21 cellular contexts compared by ENCODE assay signal in the genomic region with DNA sequence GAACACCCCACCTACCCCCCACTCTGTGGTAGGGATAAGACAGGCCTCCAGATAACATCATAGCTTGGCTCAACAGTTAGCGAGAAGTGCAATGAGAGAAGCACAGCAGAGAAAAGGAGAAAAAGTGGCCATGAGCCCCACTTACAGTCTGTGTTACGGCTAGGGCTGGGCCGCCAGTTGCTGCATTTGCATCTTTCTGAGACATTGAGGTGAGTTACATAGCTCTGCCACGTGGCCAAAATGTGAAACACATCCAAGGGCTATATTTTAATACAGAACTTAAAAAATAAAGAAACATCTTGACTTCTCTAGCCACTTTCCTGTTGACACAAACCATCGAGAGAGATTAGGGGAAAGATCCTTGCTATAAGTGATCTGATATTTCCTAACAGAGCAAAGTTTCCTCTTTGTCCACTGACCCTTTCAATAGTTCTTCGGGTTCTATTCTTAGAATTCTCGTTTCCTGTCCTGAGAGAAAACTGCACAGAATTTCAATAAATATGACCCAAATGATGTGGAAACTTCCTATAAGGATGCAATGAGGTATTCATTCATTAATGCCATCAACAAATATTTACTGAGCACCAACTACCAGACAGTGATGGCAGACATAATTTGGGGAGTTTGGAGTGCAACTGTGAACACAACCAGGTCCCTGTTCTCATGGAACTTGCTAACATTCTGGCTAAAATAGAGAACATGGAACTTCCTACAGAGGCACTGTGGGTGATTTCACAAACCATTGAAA. TPM values are rescaled to one million over a fixed set of nuclear protein-coding genes. Genes with fewer than 3 reads are reported as not detected.
A peak's percentile ranks its signal among the peaks of the same experiment; 100 is the strongest.
DNase-seq lines count a peak whose midpoint lies in the region; ATAC-seq and TF ChIP-seq lines count a peak whose summit lies in the region.
"Had no signal": no experiment of that assay in that cellular context is flagged by ENCODE, and none has a peak within 500 bp of the region (broad histone marks: within the 10 kb centered on the region; RNA-seq: fewer than 3 reads in every experiment).

No MANE protein-coding gene starts in this region.

- no peak overlapping the region; the same call in 1 of the 2 replicates for H2AFZ ChIP-seq in MM.1S (ENCODE audit: low read length)
- H2AFZ ChIP-seq: GM23248 had no signal

- H3F3A ChIP-seq in MM.1S (ENCODE audit: insufficient read depth, low read length): peaks cover 26% of the 10 kb centered on the region

- peak overlapping the region; percentile 16; the same call in 1 of the 2 replicates for H3K4me3 ChIP-seq in MM.1S (ENCODE audit: low read length)
- H3K4me3 ChIP-seq: cardiac muscle cell, GM23248, right atrium auricular region, stomach had no signal

- no peak for ATAC-seq in HG03097 (IDR thresholded peaks at IDR 0.05; ENCODE audit: low FRiP score, unreplicated experiment)
- ATAC-seq: Right ventricle myocardium inferior had no signal

- intact Hi-C loops in activated T-helper 1 cell treated with anti-CD3 and anti-CD28 coated beads, Interleukin-12 subunit alpha, Interleukin-12 subunit beta, Interleukin-2, Interleukin-4 antibody, amounts not matched to agents 30 ng/mL and 10 ng/mL and 1 ng/mL, durations not matched to agents 14 hours and 24 hours and 36 hours (cut with micrococcal nuclease): no loop called here

- H3K9me3 Mint-ChIP-seq in activated T-helper 1 cell treated with anti-CD3 and anti-CD28 coated beads, Interleukin-12 subunit alpha, Interleukin-12 subunit beta, Interleukin-2, Interleukin-4 antibody, amounts not matched to agents 30 ng/mL and 10 ng/mL and 1 ng/mL, durations not matched to agents 14 hours and 24 hours and 36 hours: no peaks in the 10 kb centered on the region
- H3K9me3 Mint-ChIP-seq: activated T-helper 2 cell treated with anti-CD3 and anti-CD28 coated beads, Interferon-gamma antibody, Interleukin-2, Interleukin-4, amounts not matched to agents 10 μg/mL and 5 μg/mL and 100 μg/mL, durations not matched to agents 14 hours and 24 hours and 36 hours; T-helper 1 cell treated with Interleukin-12 subunit alpha and Interleukin-12 subunit beta and Interleukin-4 antibody, amounts not matched to agents 30 μg/mL and 1 μg/mL, for 36 hours had no signal

- peaks cover 27% of the 10 kb centered on the region for H3K27me3 Mint-ChIP-seq in activated T-helper 1 cell treated with anti-CD3 and anti-CD28 coated beads, Interleukin-12 subunit alpha, Interleukin-12 subunit beta, Interleukin-2, Interleukin-4 antibody, amounts not matched to agents 30 ng/mL and 10 ng/mL and 1 ng/mL, durations not matched to agents 14 hours and 24 hours and 36 hours (ENCODE audit: insufficient read depth)

- no peaks in the 10 kb centered on the region for H3K36me3 ChIP-seq in MM.1S (replicated peaks; ENCODE audit: insufficient read depth, low read length)
- H3K36me3 ChIP-seq: cardiac muscle cell, right atrium auricular region, stomach had no signal

- H3K36me3 Mint-ChIP-seq in activated T-helper 1 cell treated with anti-CD3 and anti-CD28 coated beads, Interleukin-12 subunit alpha, Interleukin-12 subunit beta, Interleukin-2, Interleukin-4 antibody, amounts not matched to agents 30 ng/mL and 10 ng/mL and 1 ng/mL, durations not matched to agents 14 hours and 24 hours and 36 hours (ENCODE audit: low read depth): no peaks in the 10 kb centered on the region

- H3K9ac ChIP-seq in MM.1S (ENCODE audit: low read length): no peak overlapping the region
- H3K9ac ChIP-seq: GM23248 had no signal

- H3K9me3 ChIP-seq in MM.1S (replicated peaks; ENCODE audit: insufficient read depth, low read length): no peaks in the 10 kb centered on the region
- H3K9me3 ChIP-seq: right atrium auricular region had no signal

- no peaks in the 10 kb centered on the region for H3K9me2 ChIP-seq in MM.1S (replicated peaks; ENCODE audit: insufficient read depth, low read length)

- peaks cover 26% of the 10 kb centered on the region for H3K4me1 ChIP-seq in MM.1S (ENCODE audit: low read length)

- H3K4me2 ChIP-seq in MM.1S (ENCODE audit: low read depth, low read length): peak overlapping the region; percentile 55

- peak overlapping the region; percentile 30 for H3K4me3 Mint-ChIP-seq in activated T-helper 1 cell treated with anti-CD3 and anti-CD28 coated beads, Interleukin-12 subunit alpha, Interleukin-12 subunit beta, Interleukin-2, Interleukin-4 antibody, amounts not matched to agents 30 ng/mL and 10 ng/mL and 1 ng/mL, durations not matched to agents 14 hours and 24 hours and 36 hours
- H3K4me3 Mint-ChIP-seq: T-helper 1 cell treated with Interleukin-12 subunit alpha and Interleukin-12 subunit beta and Interleukin-4 antibody, amounts not matched to agents 30 μg/mL and 1 μg/mL, for 36 hours had no signal

- no peaks in the 10 kb centered on the region for H3K79me2 ChIP-seq in MM.1S (ENCODE audit: low read length)

- peak; percentile 60 for DNase-seq in SKM-1 treated with dmso at 0.1 percent for 144 hours (lab: John Stamatoyannopoulos, UW; ENCODE audit: unreplicated experiment)
- DNase-seq in SKM-1 (lab: John Stamatoyannopoulos, UW; ENCODE audit: unreplicated experiment): no peak
- peak; percentile 66 for DNase-seq in MM.1S
- DNase-seq in activated T-helper 1 cell treated with anti-CD3 and anti-CD28 coated beads, Interleukin-12 subunit alpha, Interleukin-12 subunit beta, Interleukin-2, Interleukin-4 antibody, amounts not matched to agents 30 ng/mL and 10 ng/mL and 1 ng/mL, durations not matched to agents 14 hours and 24 hours and 36 hours (ENCODE audit: low spot score): no peak
- DNase-seq in substantia nigra (lab: John Stamatoyannopoulos, UW): peak in 1 of 49 donors; percentile 28
- DNase-seq in NK-92 treated with Interleukin-12 subunit alpha and Interleukin-12 subunit beta, amount 100 ng/mL, for 24 hours (lab: John Stamatoyannopoulos, UW): no peak
- no peak for DNase-seq in activated CD4-positive, alpha-beta T cell treated with anti-CD3 and anti-CD28 coated beads for 1 hour
- DNase-seq: activated CD4-positive, CD25-positive, alpha-beta regulatory T cell; CD8-positive, alpha-beta memory T cell; GM23248; IMR-90; mesenchymal stem cell; NCI-H1092; NCI-H2171; stomach had no signal

- H3K27me3 ChIP-seq in MM.1S (replicated peaks; ENCODE audit: insufficient read depth, low read length): no peaks in the 10 kb centered on the region; the same call in 1 of the 2 replicates
- H3K27me3 ChIP-seq: right atrium auricular region had no signal

- no peaks in the 10 kb centered on the region for H4K20me1 ChIP-seq in MM.1S (ENCODE audit: insufficient read depth, low read length)

- H3K27ac ChIP-seq in MM.1S (ENCODE audit: low read length) (peak overlapping the region; percentile 51; the same call in 1 of the 2 replicates), substantia nigra (ENCODE audit: low read depth, low read length, poor library complexity, severe bottlenecking) (peak overlapping the region; percentile 45)
- H3K27ac ChIP-seq: cardiac muscle cell, GM23248, right atrium auricular region, stomach had no signal

- TF ChIP-seq CTCF in MM.1S (IDR thresholded peaks at IDR 0.05; ENCODE audit: low read length): peak; percentile 33; the same call in 1 of the 2 replicates

- H3K4me1 Mint-ChIP-seq in activated T-helper 1 cell treated with anti-CD3 and anti-CD28 coated beads, Interleukin-12 subunit alpha, Interleukin-12 subunit beta, Interleukin-2, Interleukin-4 antibody, amounts not matched to agents 30 ng/mL and 10 ng/mL and 1 ng/mL, durations not matched to agents 14 hours and 24 hours and 36 hours (ENCODE audit: low read depth): peaks cover 19% of the 10 kb centered on the region

- no peak overlapping the region for H3K27ac Mint-ChIP-seq in activated T-helper 1 cell treated with anti-CD3 and anti-CD28 coated beads, Interleukin-12 subunit alpha, Interleukin-12 subunit beta, Interleukin-2, Interleukin-4 antibody, amounts not matched to agents 30 ng/mL and 10 ng/mL and 1 ng/mL, durations not matched to agents 14 hours and 24 hours and 36 hours
- H3K27ac Mint-ChIP-seq: activated T-helper 2 cell treated with anti-CD3 and anti-CD28 coated beads, Interferon-gamma antibody, Interleukin-2, Interleukin-4, amounts not matched to agents 10 μg/mL and 5 μg/mL and 100 μg/mL, durations not matched to agents 14 hours and 24 hours and 36 hours; T-helper 1 cell treated with Interleukin-12 subunit alpha and Interleukin-12 subunit beta and Interleukin-4 antibody, amounts not matched to agents 30 μg/mL and 1 μg/mL, for 36 hours had no signal

RNA-seq across cellular contexts. Expression of a gene that starts 3.3 kb away (rescaled TPM):
- total RNA-seq in activated T-helper 1 cell treated with anti-CD3 and anti-CD28 coated beads, Interleukin-12 subunit alpha, Interleukin-12 subunit beta, Interleukin-2, Interleukin-4 antibody, amounts not matched to agents 30 ng/mL and 10 ng/mL and 1 ng/mL, durations not matched to agents 14 hours and 24 hours and 36 hours: 25.1 and 25.4 TPM in 2 replicates

Comparison
In these comparisons a context has a peak if more than half of its experiments do, and no peak if none do; other contexts are left out.
1. DNase-seq: peak in SKM-1 treated with dmso at 0.1 percent for 144 hours (single experiment) and MM.1S (single experiment); none in SKM-1 (single experiment), activated T-helper 1 cell treated with anti-CD3 and anti-CD28 coated beads, Interleukin-12 subunit alpha, Interleukin-12 subunit beta, Interleukin-2, Interleukin-4 antibody, amounts not matched to agents 30 ng/mL and 10 ng/mL and 1 ng/mL, durations not matched to agents 14 hours and 24 hours and 36 hours (single experiment), NK-92 treated with Interleukin-12 subunit alpha and Interleukin-12 subunit beta, amount 100 ng/mL, for 24 hours (single experiment) and activated CD4-positive, alpha-beta T cell treated with anti-CD3 and anti-CD28 coated beads for 1 hour (single experiment).